In the genomic region with DNA sequence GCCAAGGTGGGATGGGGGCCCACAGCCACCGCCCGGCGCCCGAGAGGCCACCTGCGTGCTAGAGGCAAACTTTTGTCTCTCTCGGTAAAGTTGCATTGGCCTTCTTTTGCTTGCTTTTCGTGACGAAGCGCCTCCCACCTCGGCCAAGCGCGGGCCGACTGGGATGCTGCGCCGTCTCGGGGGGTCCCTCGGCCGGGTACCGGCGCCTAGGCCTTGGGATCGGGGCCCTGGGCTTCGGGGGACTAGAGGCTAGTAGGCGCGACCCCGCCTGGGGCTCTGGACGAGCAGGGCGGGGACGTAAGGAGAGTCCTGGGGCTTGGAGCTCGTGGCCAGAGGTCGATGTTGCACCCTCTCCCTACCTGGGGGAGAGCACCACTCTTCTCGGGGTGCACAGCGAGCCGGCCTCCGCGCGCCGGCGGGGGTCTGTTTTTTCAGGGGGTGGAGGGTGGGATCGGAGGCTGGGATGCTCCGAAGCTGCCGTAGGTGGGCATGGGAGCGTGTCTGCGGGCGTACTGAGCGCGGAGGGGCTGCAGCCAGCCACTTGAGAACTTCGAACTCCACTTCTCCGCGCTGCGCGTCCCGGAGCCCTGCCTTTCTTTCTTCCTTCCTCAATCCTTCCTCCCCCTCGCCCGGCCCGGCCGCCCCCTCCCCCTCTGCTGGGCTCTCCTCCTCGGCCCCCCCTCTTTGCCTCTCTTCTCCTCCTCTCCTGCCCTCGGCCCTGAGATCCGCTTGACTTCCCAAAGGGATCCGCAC, we compare ENCODE assay signal across 1 cellular context.
TF ChIP-seq lines count a peak whose summit lies in the region.

No MANE protein-coding gene starts in this region.

TF ChIP-seq in WTC11, 78 proteins besides CTCF, POLR2A, EP300 and RAD21:
- TF ChIP-seq, protein P1, sequence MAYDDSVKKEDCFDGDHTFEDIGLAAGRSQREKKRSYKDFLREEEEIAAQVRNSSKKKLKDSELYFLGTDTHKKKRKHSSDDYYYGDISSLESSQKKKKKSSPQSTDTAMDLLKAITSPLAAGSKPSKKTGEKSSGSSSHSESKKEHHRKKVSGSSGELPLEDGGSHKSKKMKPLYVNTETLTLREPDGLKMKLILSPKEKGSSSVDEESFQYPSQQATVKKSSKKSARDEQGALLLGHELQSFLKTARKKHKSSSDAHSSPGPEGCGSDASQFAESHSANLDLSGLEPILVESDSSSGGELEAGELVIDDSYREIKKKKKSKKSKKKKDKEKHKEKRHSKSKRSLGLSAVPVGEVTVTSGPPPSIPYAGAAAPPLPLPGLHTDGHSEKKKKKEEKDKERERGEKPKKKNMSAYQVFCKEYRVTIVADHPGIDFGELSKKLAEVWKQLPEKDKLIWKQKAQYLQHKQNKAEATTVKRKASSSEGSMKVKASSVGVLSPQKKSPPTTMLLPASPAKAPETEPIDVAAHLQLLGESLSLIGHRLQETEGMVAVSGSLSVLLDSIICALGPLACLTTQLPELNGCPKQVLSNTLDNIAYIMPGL (CRISPR knock-in tag; IDR thresholded peaks at IDR 0.05) = no peak
- no peak for TF ChIP-seq FOXJ3 (CRISPR knock-in tag; IDR thresholded peaks at IDR 0.05; ENCODE audit: borderline replicate concordance)
- TF ChIP-seq, protein P2, sequence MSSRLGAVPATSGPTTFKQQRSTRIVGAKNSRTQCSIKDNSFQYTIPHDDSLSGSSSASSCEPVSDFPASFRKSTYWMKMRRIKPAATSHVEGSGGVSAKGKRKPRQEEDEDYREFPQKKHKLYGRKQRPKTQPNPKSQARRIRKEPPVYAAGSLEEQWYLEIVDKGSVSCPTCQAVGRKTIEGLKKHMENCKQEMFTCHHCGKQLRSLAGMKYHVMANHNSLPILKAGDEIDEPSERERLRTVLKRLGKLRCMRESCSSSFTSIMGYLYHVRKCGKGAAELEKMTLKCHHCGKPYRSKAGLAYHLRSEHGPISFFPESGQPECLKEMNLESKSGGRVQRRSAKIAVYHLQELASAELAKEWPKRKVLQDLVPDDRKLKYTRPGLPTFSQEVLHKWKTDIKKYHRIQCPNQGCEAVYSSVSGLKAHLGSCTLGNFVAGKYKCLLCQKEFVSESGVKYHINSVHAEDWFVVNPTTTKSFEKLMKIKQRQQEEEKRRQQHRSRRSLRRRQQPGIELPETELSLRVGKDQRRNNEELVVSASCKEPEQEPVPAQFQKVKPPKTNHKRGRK (CRISPR knock-in tag; IDR thresholded peaks at IDR 0.05; ENCODE audit: borderline replicate concordance) = no peak
- TF ChIP-seq, protein P3, sequence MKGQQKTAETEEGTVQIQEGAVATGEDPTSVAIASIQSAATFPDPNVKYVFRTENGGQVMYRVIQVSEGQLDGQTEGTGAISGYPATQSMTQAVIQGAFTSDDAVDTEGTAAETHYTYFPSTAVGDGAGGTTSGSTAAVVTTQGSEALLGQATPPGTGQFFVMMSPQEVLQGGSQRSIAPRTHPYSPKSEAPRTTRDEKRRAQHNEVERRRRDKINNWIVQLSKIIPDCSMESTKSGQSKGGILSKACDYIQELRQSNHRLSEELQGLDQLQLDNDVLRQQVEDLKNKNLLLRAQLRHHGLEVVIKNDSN (CRISPR knock-in tag; IDR thresholded peaks at IDR 0.05) = 0 out of 2 replicates have a peak, but pooled peaks have one; percentile 11
- TF ChIP-seq, protein P4, sequence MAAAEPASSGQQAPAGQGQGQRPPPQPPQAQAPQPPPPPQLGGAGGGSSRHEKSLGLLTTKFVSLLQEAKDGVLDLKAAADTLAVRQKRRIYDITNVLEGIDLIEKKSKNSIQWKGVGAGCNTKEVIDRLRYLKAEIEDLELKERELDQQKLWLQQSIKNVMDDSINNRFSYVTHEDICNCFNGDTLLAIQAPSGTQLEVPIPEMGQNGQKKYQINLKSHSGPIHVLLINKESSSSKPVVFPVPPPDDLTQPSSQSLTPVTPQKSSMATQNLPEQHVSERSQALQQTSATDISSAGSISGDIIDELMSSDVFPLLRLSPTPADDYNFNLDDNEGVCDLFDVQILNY (CRISPR knock-in tag; IDR thresholded peaks at IDR 0.05) = no peak
- TF ChIP-seq NFE2L1 (CRISPR knock-in tag; IDR thresholded peaks at IDR 0.05) = no peak
- TF ChIP-seq, protein P5, sequence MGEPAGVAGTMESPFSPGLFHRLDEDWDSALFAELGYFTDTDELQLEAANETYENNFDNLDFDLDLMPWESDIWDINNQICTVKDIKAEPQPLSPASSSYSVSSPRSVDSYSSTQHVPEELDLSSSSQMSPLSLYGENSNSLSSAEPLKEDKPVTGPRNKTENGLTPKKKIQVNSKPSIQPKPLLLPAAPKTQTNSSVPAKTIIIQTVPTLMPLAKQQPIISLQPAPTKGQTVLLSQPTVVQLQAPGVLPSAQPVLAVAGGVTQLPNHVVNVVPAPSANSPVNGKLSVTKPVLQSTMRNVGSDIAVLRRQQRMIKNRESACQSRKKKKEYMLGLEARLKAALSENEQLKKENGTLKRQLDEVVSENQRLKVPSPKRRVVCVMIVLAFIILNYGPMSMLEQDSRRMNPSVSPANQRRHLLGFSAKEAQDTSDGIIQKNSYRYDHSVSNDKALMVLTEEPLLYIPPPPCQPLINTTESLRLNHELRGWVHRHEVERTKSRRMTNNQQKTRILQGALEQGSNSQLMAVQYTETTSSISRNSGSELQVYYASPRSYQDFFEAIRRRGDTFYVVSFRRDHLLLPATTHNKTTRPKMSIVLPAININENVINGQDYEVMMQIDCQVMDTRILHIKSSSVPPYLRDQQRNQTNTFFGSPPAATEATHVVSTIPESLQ (CRISPR knock-in tag; IDR thresholded peaks at IDR 0.05) = no peak
- peak; percentile 31; the same call in 1 of the 2 replicates for TF ChIP-seq TP53 (CRISPR knock-in tag; IDR thresholded peaks at IDR 0.05)
